ENCODE assay signal across 16 cellular contexts in genomic region chr10:130799532-130799931, GRCh38.
DNase-seq lines count a peak whose midpoint lies in the region; ATAC-seq, FAIRE-seq and TF ChIP-seq lines count a peak whose summit lies in the region.
"Had no signal": no experiment of that assay in that cellular context is flagged by ENCODE, and none has a peak within 500 bp of the region (broad histone marks: within the 10 kb centered on the region; RNA-seq: fewer than 3 reads in every experiment).

No MANE protein-coding gene starts in this region.

- TF ChIP-seq POLR2A in NB4 (IDR thresholded peaks at IDR 0.05; ENCODE audit: extremely low read depth, insufficient read length), result no peak

- DNase-seq in GF-D8 (lab: John Stamatoyannopoulos, UW) (peak; percentile 62), NB4 (ENCODE audit: low read depth) (peak; percentile 81), kidney (peak; percentile 7), NCI-H2171 (lab: John Stamatoyannopoulos, UW) (no peak), DMS 273 (lab: John Stamatoyannopoulos, UW; ENCODE audit: unreplicated experiment) (no peak)
- DNase-seq: BE2C; CD4-positive, CD25-positive, alpha-beta regulatory T cell; DMS 273 treated with DMSO at 0.1 percent for 48 hours; DMS79; HCEC 1CT; HFFc6 had no signal

- H3K9me3 ChIP-seq in kidney (ENCODE audit: control insufficient read depth in 1 of 2, low read length in 2 of 2), result no peaks in the 10 kb centered on the region
- H3K9me3 ChIP-seq: BE2C had no signal

- no peak overlapping the region for H3K27ac ChIP-seq in kidney (ENCODE audit: low read depth in 2 of 2, low read length in 2 of 2)
- H3K27ac ChIP-seq: HL-60 had no signal

- H3K9ac ChIP-seq in kidney (ENCODE audit: low read length in 2 of 2), result no peak overlapping the region

- H3K36me3 ChIP-seq in kidney (ENCODE audit: control insufficient read depth in 1 of 2, insufficient read depth in 2 of 2, low read length in 2 of 2), result no peaks in the 10 kb centered on the region
- H3K36me3 ChIP-seq: BE2C had no signal

- H3K4me3 ChIP-seq in NB4 (ENCODE audit: low read depth, low read length), result no peak overlapping the region
- H3K4me3 ChIP-seq in kidney (ENCODE audit: low read length in 2 of 2), result no peak overlapping the region

- FAIRE-seq in kidney (lab: Jason Lieb, UNC), result no peak
- FAIRE-seq: A204.1, GM12891 had no signal

- intact Hi-C loops in kidney (cut with DNase I), result no loop called here

- H3K4me1 ChIP-seq in kidney (ENCODE audit: control insufficient read depth in 1 of 2, insufficient read depth in 1 of 2, low read depth in 1 of 2, low read length in 2 of 2), result no peaks in the 10 kb centered on the region
- H3K4me1 ChIP-seq: BE2C had no signal

- ATAC-seq in GM19452 (IDR thresholded peaks at IDR 0.05; ENCODE audit: unreplicated experiment) (no peak), GM19035 (IDR thresholded peaks at IDR 0.05; ENCODE audit: unreplicated experiment) (no peak)

- TF ChIP-seq CTCF in NB4 (IDR thresholded peaks at IDR 0.05; ENCODE audit: low read depth, low read length) (no peak), kidney (IDR thresholded peaks at IDR 0.05; ENCODE audit: borderline replicate concordance, extremely low read depth, insufficient read depth) (no peak)

Comparison
In these comparisons a context has a peak if more than half of its experiments do, and no peak if none do; other contexts are left out.
1. DNase-seq: peak in GF-D8 (single experiment), NB4 (single experiment) and kidney (single experiment); none in NCI-H2171 (single experiment) and DMS 273 (single experiment).